ENCODE assay signal across 11 cellular contexts in genomic region chr5:35924122-35924949, GRCh38. TPM values are rescaled to one million over a fixed set of nuclear protein-coding genes. Genes with fewer than 3 reads are reported as not detected.
DNase-seq lines count a peak whose midpoint lies in the region; ATAC-seq and TF ChIP-seq lines count a peak whose summit lies in the region.
"Had no signal": no experiment of that assay in that cellular context is flagged by ENCODE, and none has a peak within 500 bp of the region (broad histone marks: within the 10 kb centered on the region; RNA-seq: fewer than 3 reads in every experiment).

No MANE protein-coding gene starts in this region.

- CTCF ChIA-PET in activated CD8-positive, alpha-beta memory T cell treated with anti-CD3 and anti-CD28 coated beads, Interleukin-2, amount 10 ng/mL, durations not matched to agents 7 days and 5 days (lab: Charles Lee): interaction anchor here (0.6 to 8.8 kb wide), 39 partner anchors 15 to 833 kb away, joined by 3 to 140 read pairs (median 4); partner anchors contain the start of genes IL7R and SPEF2

- peaks cover under 1% of the 10 kb centered on the region for H3K9me3 Mint-ChIP-seq in activated CD8-positive, alpha-beta memory T cell treated with anti-CD3 and anti-CD28 coated beads, Interleukin-2, amount 10 ng/mL, durations not matched to agents 7 days and 5 days (ENCODE audit: low read depth)
- H3K9me3 Mint-ChIP-seq in stimulated activated effector memory CD8-positive, alpha-beta T cell treated with anti-CD3 and anti-CD28 coated beads, Interleukin-12 subunit alpha, Interleukin-12 subunit beta, amount 100 ng/mL, for 72 hours: peaks cover 4% of the 10 kb centered on the region

- peak; percentile 4 for ATAC-seq in activated CD8-positive, alpha-beta memory T cell treated with anti-CD3 and anti-CD28 coated beads, Interleukin-2, amount 10 ng/mL, durations not matched to agents 7 days and 5 days
- peak; percentile 43 for ATAC-seq in stimulated activated effector memory CD8-positive, alpha-beta T cell treated with anti-CD3 and anti-CD28 coated beads, Interleukin-12 subunit alpha, Interleukin-12 subunit beta, amount 100 ng/mL, for 72 hours

- H3K27me3 ChIP-seq in dorsolateral prefrontal cortex (peaks cover 0 to 11% (median 0%) of the 10 kb centered on the region in 45 donors), HAP-1 (ENCODE audit: low read depth) (peaks cover 6% of the 10 kb centered on the region)

- H3K9me3 ChIP-seq in HAP-1: no peaks in the 10 kb centered on the region
- H3K9me3 ChIP-seq: mucosa of descending colon had no signal

- TF ChIP-seq CTCF in dorsolateral prefrontal cortex (IDR thresholded peaks at IDR 0.05 in 54 of 56, conservative IDR thresholded peaks at IDR 0.05 in 2 of 56; ENCODE audit: low read depth in 1 of 56, partially characterized antibody in 56 of 56): no peak

- in situ Hi-C loops in HAP-1 (cut with MboI; ENCODE audit: low sequenced_read_pairs): loop anchor here (10.0 kb wide), 3 partner anchors 150 to 830 kb away; no protein-coding TSS in a partner anchor

- peaks cover 8% of the 10 kb centered on the region for H3K27me3 Mint-ChIP-seq in activated CD8-positive, alpha-beta memory T cell treated with anti-CD3 and anti-CD28 coated beads, Interleukin-2, amount 10 ng/mL, durations not matched to agents 7 days and 5 days

- H3K4me3 Mint-ChIP-seq in activated CD8-positive, alpha-beta memory T cell treated with anti-CD3 and anti-CD28 coated beads, Interleukin-2, amount 10 ng/mL, durations not matched to agents 7 days and 5 days: peak overlapping the region; percentile 63
- peak overlapping the region; percentile 75 for H3K4me3 Mint-ChIP-seq in stimulated activated effector memory CD8-positive, alpha-beta T cell treated with anti-CD3 and anti-CD28 coated beads, Interleukin-12 subunit alpha, Interleukin-12 subunit beta, amount 100 ng/mL, for 72 hours

- no peak for DNase-seq in activated CD8-positive, alpha-beta memory T cell treated with anti-CD3 and anti-CD28 coated beads, Interleukin-2, amount 10 ng/mL, durations not matched to agents 7 days and 5 days
- no peak for DNase-seq in activated CD8-positive, alpha-beta memory T cell treated with anti-CD3 and anti-CD28 coated beads, Interleukin-2, amount 50 U/mL, for 48 hours
- DNase-seq in RPMI7951 (ENCODE audit: low read depth) (peak; percentile 58), dorsolateral prefrontal cortex (no peak), HAP-1 (ENCODE audit: low spot score in 2 of 2) (no peak), islet precursor cell (no peak)
- DNase-seq in stimulated activated effector memory CD8-positive, alpha-beta T cell treated with anti-CD3 and anti-CD28 coated beads, Interleukin-12 subunit alpha, Interleukin-12 subunit beta, amount 100 ng/mL, for 72 hours (ENCODE audit: low spot score in 2 of 2): no peak
- DNase-seq in stimulated activated CD8-positive, alpha-beta memory T cell treated with anti-CD3 and anti-CD28 coated beads, Interleukin-4, amount 100 ng/mL, for 48 hours: no peak

- H3K36me3 Mint-ChIP-seq in activated CD8-positive, alpha-beta memory T cell treated with anti-CD3 and anti-CD28 coated beads, Interleukin-2, amount 10 ng/mL, durations not matched to agents 7 days and 5 days: peaks cover 10% of the 10 kb centered on the region
- H3K36me3 Mint-ChIP-seq in stimulated activated effector memory CD8-positive, alpha-beta T cell treated with anti-CD3 and anti-CD28 coated beads, Interleukin-12 subunit alpha, Interleukin-12 subunit beta, amount 100 ng/mL, for 72 hours: no peaks in the 10 kb centered on the region

- H3K4me1 Mint-ChIP-seq in activated CD8-positive, alpha-beta memory T cell treated with anti-CD3 and anti-CD28 coated beads, Interleukin-2, amount 10 ng/mL, durations not matched to agents 7 days and 5 days: peaks cover 38% of the 10 kb centered on the region
- peaks cover 56% of the 10 kb centered on the region for H3K4me1 Mint-ChIP-seq in stimulated activated effector memory CD8-positive, alpha-beta T cell treated with anti-CD3 and anti-CD28 coated beads, Interleukin-12 subunit alpha, Interleukin-12 subunit beta, amount 100 ng/mL, for 72 hours

- H3K36me3 ChIP-seq in HAP-1 (replicated peaks): no peaks in the 10 kb centered on the region

- no peak overlapping the region for H3K27ac ChIP-seq in dorsolateral prefrontal cortex
- H3K27ac ChIP-seq: C4-2B had no signal

- H3K27ac Mint-ChIP-seq in activated CD8-positive, alpha-beta memory T cell treated with anti-CD3 and anti-CD28 coated beads, Interleukin-2, amount 10 ng/mL, durations not matched to agents 7 days and 5 days: peak overlapping the region; percentile 69
- peak overlapping the region; percentile 85 for H3K27ac Mint-ChIP-seq in stimulated activated effector memory CD8-positive, alpha-beta T cell treated with anti-CD3 and anti-CD28 coated beads, Interleukin-12 subunit alpha, Interleukin-12 subunit beta, amount 100 ng/mL, for 72 hours

- peaks cover 10% of the 10 kb centered on the region for H3K4me1 ChIP-seq in HAP-1

- peak overlapping the region in 38 of 59 donors; percentile 2 to 54 (median 32) for H3K4me3 ChIP-seq in dorsolateral prefrontal cortex
- no peak overlapping the region for H3K4me3 ChIP-seq in HAP-1
- H3K4me3 ChIP-seq: mucosa of descending colon had no signal

- intact Hi-C loops in dorsolateral prefrontal cortex (cut with DNase I): loop anchor here in 1 of 2 donors (10.0 kb wide), 1 partner anchor 270 kb away; no protein-coding TSS in a partner anchor

RNA-seq across cellular contexts. Expression of gene CAPSL, which starts 14.1 kb away (rescaled TPM):
- total RNA-seq in activated CD8-positive, alpha-beta memory T cell treated with anti-CD3 and anti-CD28 coated beads, Interleukin-2, amount 10 ng/mL, durations not matched to agents 7 days and 5 days: under 1 TPM in 1 of 2 experiments, not detected in 1; 0.47 TPM
- not detected in 2 replicates for total RNA-seq in RPMI7951 (2014; rRNA removed; shearing (Covaris generic))
- 1 to 10 TPM in 18 of 120 experiments, under 1 TPM in 22, not detected in 80; 0.43 to 2.2 (median 0.97) TPM for total RNA-seq in dorsolateral prefrontal cortex
- total RNA-seq: esophagus mucosa, mucosa of descending colon had no signal
